In the genomic region with DNA sequence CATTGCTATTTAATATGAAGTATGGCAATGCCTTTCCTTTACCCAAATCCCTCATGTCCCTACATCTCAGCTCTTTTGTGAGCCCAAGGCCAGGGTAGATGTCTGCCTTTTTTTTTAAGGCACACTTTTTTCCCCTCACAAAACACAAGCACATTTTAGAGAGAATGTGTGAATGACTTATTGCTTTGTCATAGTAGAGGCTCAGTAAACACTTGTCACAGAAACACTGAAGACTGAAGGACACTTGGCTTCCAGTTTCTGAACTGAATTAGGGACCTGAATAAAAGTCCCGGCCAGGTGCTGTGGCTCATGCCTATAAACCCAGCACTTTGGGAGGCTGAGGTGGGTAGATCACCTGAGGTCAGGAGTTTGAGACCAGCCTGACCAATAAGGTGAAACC, we compare ENCODE assay signal across 15 cellular contexts. TPM values are rescaled to one million over a fixed set of nuclear protein-coding genes. Genes with fewer than 3 reads are reported as not detected.
DNase-seq lines count a peak whose midpoint lies in the region; ATAC-seq and TF ChIP-seq lines count a peak whose summit lies in the region.
"Had no signal": no experiment of that assay in that cellular context is flagged by ENCODE, and none has a peak within 500 bp of the region (broad histone marks: within the 10 kb centered on the region; RNA-seq: fewer than 3 reads in every experiment).

No MANE protein-coding gene starts in this region.

- no peak for DNase-seq in activated CD4-positive, alpha-beta T cell treated with anti-CD3 and anti-CD28 coated beads for 36 hours
- no peak for DNase-seq in activated CD4-positive, alpha-beta T cell treated with anti-CD3 and anti-CD28 coated beads for 1 hour
- DNase-seq in activated T-cell treated with anti-CD3 and anti-CD28 coated beads, Interleukin-2, amount 50 U/mL, for 72 hours, result no peak
- DNase-seq in activated T-cell treated with anti-CD3 and anti-CD28 coated beads, Interleukin-2, amount 50 U/mL, for 48 hours, result no peak
- DNase-seq in PC-3, result peak; percentile 27
- no peak for DNase-seq in osteoblast (ENCODE audit: insufficient read length, low spot score, missing footprints)
- no peak for DNase-seq in epidermal melanocyte (ENCODE audit: insufficient read length, low spot score)
- DNase-seq: ACHN, GF-D8 had no signal

- intact Hi-C loops in activated CD4-positive, alpha-beta T cell treated with anti-CD3 and anti-CD28 coated beads for 36 hours (cut with DNase I, micrococcal nuclease), result loop anchor here in 1 of 2 experiments (5.0 kb wide), 1 partner anchor 295 kb away; no protein-coding TSS in a partner anchor
- intact Hi-C loops in PC-3 (cut with micrococcal nuclease), result no loop called here

- no peak overlapping the region for H3K4me3 Mint-ChIP-seq in activated CD4-positive, alpha-beta T cell treated with anti-CD3 and anti-CD28 coated beads for 36 hours
- H3K4me3 Mint-ChIP-seq in activated T-cell treated with anti-CD3 and anti-CD28 coated beads, Interleukin-2, amount 50 U/mL, for 72 hours, result peak overlapping the region in 1 of 2 donors; percentile 35
- H3K4me3 Mint-ChIP-seq: CD4-positive, CD25-positive, alpha-beta regulatory T cell had no signal

- no peaks in the 10 kb centered on the region for H3K36me3 ChIP-seq in PC-3 (ENCODE audit: low read depth, low read length)
- H3K36me3 ChIP-seq in osteoblast (ENCODE audit: insufficient read depth, low read length), result no peaks in the 10 kb centered on the region
- H3K36me3 ChIP-seq: BLaER1 treated with 17β-estradiol and CSF1 and Interleukin-3, amounts not matched to agents 10 nM and 100 nM; HAP-1 had no signal

- no peak for TF ChIP-seq CTCF in PC-3 (conservative IDR thresholded peaks at IDR 0.05; ENCODE audit: low read depth, low read length)
- no peak for TF ChIP-seq CTCF in osteoblast (IDR thresholded peaks at IDR 0.05; ENCODE audit: extremely low read depth, low read depth, low read length)

- peak overlapping the region; percentile 66 for H3K27ac ChIP-seq in PC-3 (ENCODE audit: low read length)
- H3K27ac ChIP-seq in osteoblast (ENCODE audit: low read depth, low read length), result no peak overlapping the region
- H3K27ac ChIP-seq: BLaER1 treated with 17β-estradiol and CSF1 and Interleukin-3, amounts not matched to agents 10 nM and 100 nM had no signal

- H3K79me2 ChIP-seq in PC-3 (ENCODE audit: low read length) (no peaks in the 10 kb centered on the region), osteoblast (ENCODE audit: insufficient read depth, low read length) (no peaks in the 10 kb centered on the region)

- H3K4me3 ChIP-seq in PC-3 (ENCODE audit: low read length), result no peak overlapping the region
- H3K4me3 ChIP-seq in osteoblast (ENCODE audit: insufficient read depth, low read length), result no peak overlapping the region
- H3K4me3 ChIP-seq: BLaER1 treated with 17β-estradiol and CSF1 and Interleukin-3, amounts not matched to agents 10 nM and 100 nM; HAP-1 had no signal

- H3K27me3 Mint-ChIP-seq in activated CD4-positive, alpha-beta T cell treated with anti-CD3 and anti-CD28 coated beads for 36 hours, result peaks cover 19% of the 10 kb centered on the region
- H3K27me3 Mint-ChIP-seq in activated T-cell treated with anti-CD3 and anti-CD28 coated beads, Interleukin-2, amount 50 U/mL, for 72 hours (ENCODE audit: low read depth), result peaks cover 19% of the 10 kb centered on the region

- CTCF ChIA-PET in activated CD4-positive, alpha-beta T cell treated with anti-CD3 and anti-CD28 coated beads for 36 hours (lab: Charles Lee), result interaction anchor here (0.6 to 1.3 kb wide), 3 partner anchors 32 to 821 kb away, joined by 3 read pairs; no protein-coding TSS in a partner anchor
- CTCF ChIA-PET in PC-3 (lab: Charles Lee), result interaction anchor here (0.5 kb wide), 1 partner anchor 324 kb away, joined by 3 read pairs; no protein-coding TSS in a partner anchor

- H2AFZ ChIP-seq in PC-3 (ENCODE audit: low read length) (peak overlapping the region; percentile 52), osteoblast (ENCODE audit: low read length) (no peak overlapping the region)

- POLR2A ChIA-PET in activated CD4-positive, alpha-beta T cell treated with anti-CD3 and anti-CD28 coated beads for 36 hours (lab: Charles Lee), result no interaction called here
- POLR2A ChIA-PET in PC-3 (lab: Charles Lee; ENCODE audit: unreplicated experiment), result no interaction called here

- H3K4me1 Mint-ChIP-seq in activated CD4-positive, alpha-beta T cell treated with anti-CD3 and anti-CD28 coated beads for 36 hours, result peaks cover 36% of the 10 kb centered on the region
- peaks cover 38% of the 10 kb centered on the region for H3K4me1 Mint-ChIP-seq in activated T-cell treated with anti-CD3 and anti-CD28 coated beads, Interleukin-2, amount 50 U/mL, for 72 hours (ENCODE audit: low read depth)
- H3K4me1 Mint-ChIP-seq: CD4-positive, CD25-positive, alpha-beta regulatory T cell had no signal

- no peaks in the 10 kb centered on the region for H3K9me3 Mint-ChIP-seq in activated CD4-positive, alpha-beta T cell treated with anti-CD3 and anti-CD28 coated beads for 36 hours (ENCODE audit: low read depth)
- peaks cover 0 to 2% of the 10 kb centered on the region in 2 donors for H3K9me3 Mint-ChIP-seq in activated T-cell treated with anti-CD3 and anti-CD28 coated beads, Interleukin-2, amount 50 U/mL, for 72 hours

- peak; percentile 27 for ATAC-seq in activated CD4-positive, alpha-beta T cell treated with anti-CD3 and anti-CD28 coated beads for 36 hours
- peak; percentile 30 to 34 for ATAC-seq in activated T-cell treated with anti-CD3 and anti-CD28 coated beads, Interleukin-2, amount 50 U/mL, for 72 hours (replicated peaks in 1 of 2)
- ATAC-seq in PC-3, result no peak

- no peak overlapping the region for H3K9ac ChIP-seq in PC-3 (ENCODE audit: low read length)
- H3K9ac ChIP-seq: BLaER1 treated with 17β-estradiol and CSF1 and Interleukin-3, amounts not matched to agents 10 nM and 100 nM had no signal

- H3K9me2 ChIP-seq in PC-3 (replicated peaks; ENCODE audit: low read length), result no peaks in the 10 kb centered on the region

- H3K9me3 ChIP-seq in PC-3 (ENCODE audit: low read length), result no peaks in the 10 kb centered on the region
- H3K9me3 ChIP-seq in osteoblast (ENCODE audit: low read depth, low read length), result no peaks in the 10 kb centered on the region
- H3K9me3 ChIP-seq: BLaER1 treated with 17β-estradiol and CSF1 and Interleukin-3, amounts not matched to agents 10 nM and 100 nM; HAP-1 had no signal

- H3K4me2 ChIP-seq in PC-3 (ENCODE audit: low read length) (peak overlapping the region; percentile 61), osteoblast (ENCODE audit: insufficient read depth, low read length) (peak overlapping the region; percentile 58)
- H3K4me2 ChIP-seq: BLaER1 treated with 17β-estradiol and CSF1 and Interleukin-3, amounts not matched to agents 10 nM and 100 nM had no signal

- no peaks in the 10 kb centered on the region for H4K20me1 ChIP-seq in PC-3 (ENCODE audit: low read length)
- H4K20me1 ChIP-seq in osteoblast (ENCODE audit: insufficient read depth, low read length), result no peaks in the 10 kb centered on the region
- H4K20me1 ChIP-seq: BLaER1 treated with 17β-estradiol and CSF1 and Interleukin-3, amounts not matched to agents 10 nM and 100 nM had no signal

- H3K27ac Mint-ChIP-seq in activated CD4-positive, alpha-beta T cell treated with anti-CD3 and anti-CD28 coated beads for 36 hours, result peak overlapping the region; percentile 52
- no peak overlapping the region for H3K27ac Mint-ChIP-seq in activated T-cell treated with anti-CD3 and anti-CD28 coated beads, Interleukin-2, amount 50 U/mL, for 72 hours
- H3K27ac Mint-ChIP-seq: CD4-positive, CD25-positive, alpha-beta regulatory T cell had no signal

- H3K4me1 ChIP-seq in PC-3 (ENCODE audit: insufficient read depth, low read length) (peaks cover 47% of the 10 kb centered on the region), osteoblast (ENCODE audit: insufficient read depth, low read length) (peaks cover 13% of the 10 kb centered on the region)
- H3K4me1 ChIP-seq: BLaER1 treated with 17β-estradiol and CSF1 and Interleukin-3, amounts not matched to agents 10 nM and 100 nM; HAP-1 had no signal

- H3F3A ChIP-seq in PC-3 (ENCODE audit: low read length, unreplicated experiment), result peaks cover 4% of the 10 kb centered on the region

- BruUV-seq in PC-3 (replicated peaks; lab: Mats Ljungman, UMichigan), result no TSS peak

- H3K36me3 Mint-ChIP-seq in activated CD4-positive, alpha-beta T cell treated with anti-CD3 and anti-CD28 coated beads for 36 hours (ENCODE audit: low read depth), result no peaks in the 10 kb centered on the region
- peaks cover 0 to 2% of the 10 kb centered on the region in 2 donors for H3K36me3 Mint-ChIP-seq in activated T-cell treated with anti-CD3 and anti-CD28 coated beads, Interleukin-2, amount 50 U/mL, for 72 hours (ENCODE audit: insufficient read depth in 2 of 2)
- H3K36me3 Mint-ChIP-seq: CD4-positive, CD25-positive, alpha-beta regulatory T cell had no signal

- peaks cover 17% of the 10 kb centered on the region for H3K27me3 ChIP-seq in PC-3 (ENCODE audit: low read length)
- H3K27me3 ChIP-seq in osteoblast (ENCODE audit: insufficient read depth, low read length), result peaks cover 5% of the 10 kb centered on the region
- H3K27me3 ChIP-seq: BLaER1 treated with 17β-estradiol and CSF1 and Interleukin-3, amounts not matched to agents 10 nM and 100 nM had no signal

RNA-seq across cellular contexts. Expression of a gene that starts 2.9 kb away (rescaled TPM):
- not detected for total RNA-seq in activated CD4-positive, alpha-beta T cell treated with anti-CD3 and anti-CD28 coated beads for 36 hours
- total RNA-seq in activated T-cell treated with anti-CD3 and anti-CD28 coated beads, Interleukin-2, amount 50 U/mL, for 72 hours, result not detected
- total RNA-seq in PC-3 (2014; rRNA removed) (not detected in 2 replicates), osteoblast (not detected in 2 replicates)
- total RNA-seq: A172; CD4-positive, CD25-positive, alpha-beta regulatory T cell; H1; HT1080 had no signal

RNA-seq across cellular contexts. Expression of a gene that starts 25.0 kb away (rescaled TPM):
- not detected for total RNA-seq in activated CD4-positive, alpha-beta T cell treated with anti-CD3 and anti-CD28 coated beads for 36 hours
- not detected for total RNA-seq in activated T-cell treated with anti-CD3 and anti-CD28 coated beads, Interleukin-2, amount 50 U/mL, for 72 hours
- total RNA-seq in PC-3 (2014; rRNA removed) (not detected in 2 replicates), osteoblast (not detected in 2 replicates)
- total RNA-seq: A172; CD4-positive, CD25-positive, alpha-beta regulatory T cell; H1; HT1080 had no signal

RNA-seq across cellular contexts. Expression of a gene that starts 31.8 kb away (rescaled TPM):
- not detected for total RNA-seq in activated CD4-positive, alpha-beta T cell treated with anti-CD3 and anti-CD28 coated beads for 36 hours
- not detected for total RNA-seq in activated T-cell treated with anti-CD3 and anti-CD28 coated beads, Interleukin-2, amount 50 U/mL, for 72 hours
- total RNA-seq in PC-3 (2014; rRNA removed), result not detected in 2 replicates
- total RNA-seq in osteoblast, result not detected in 2 replicates
- total RNA-seq: A172; CD4-positive, CD25-positive, alpha-beta regulatory T cell; H1; HT1080 had no signal

RNA-seq across cellular contexts. Expression of a gene that starts 58.6 kb away (rescaled TPM):
- total RNA-seq in activated CD4-positive, alpha-beta T cell treated with anti-CD3 and anti-CD28 coated beads for 36 hours, result not detected
- total RNA-seq in activated T-cell treated with anti-CD3 and anti-CD28 coated beads, Interleukin-2, amount 50 U/mL, for 72 hours, result not detected
- total RNA-seq in PC-3 (2014; rRNA removed) (not detected in 2 replicates), osteoblast (not detected in 2 replicates)
- total RNA-seq: A172; CD4-positive, CD25-positive, alpha-beta regulatory T cell; H1; HT1080 had no signal
